ENCODE assay signal across 19 cellular contexts in the genomic region with DNA sequence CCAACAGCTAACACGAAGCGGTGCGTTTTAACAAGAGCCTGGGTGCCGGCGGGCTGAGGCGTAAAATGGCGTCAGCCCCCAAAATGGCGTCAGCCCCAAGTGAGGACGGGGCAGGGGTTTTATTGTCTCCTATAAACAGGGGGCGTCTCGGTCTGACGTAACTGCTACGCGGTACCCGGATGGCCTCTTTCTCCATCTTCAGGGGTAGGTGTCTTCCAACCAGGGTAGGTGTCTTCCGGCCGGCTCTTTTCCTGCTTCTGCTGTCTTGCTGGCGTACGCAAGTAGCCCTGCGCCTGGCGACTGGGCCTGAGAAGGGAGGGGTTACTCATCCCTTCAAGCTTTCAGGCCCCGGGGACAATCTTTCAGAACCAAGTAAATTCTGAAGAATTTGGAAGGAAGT. TPM values are rescaled to one million over a fixed set of nuclear protein-coding genes. Genes with fewer than 3 reads are reported as not detected.
"Had no signal": no experiment of that assay in that cellular context is flagged by ENCODE, and none has a peak within 500 bp of the region (broad histone marks: within the 10 kb centered on the region; RNA-seq: fewer than 3 reads in every experiment).

No MANE protein-coding gene starts in this region.

- DNase-seq: activated CD4-positive, alpha-beta T cell treated with anti-CD3 and anti-CD28 coated beads for 1 hour; activated CD4-positive, alpha-beta T cell treated with anti-CD3 and anti-CD28 coated beads, Interleukin-2, amount 50 U/mL, for 4 hours; activated naive CD4-positive, alpha-beta T cell treated with anti-CD3 and anti-CD28 coated beads for 36 hours; activated T-cell treated with anti-CD3 and anti-CD28 coated beads, Interleukin-2, amount 50 U/mL, for 1 hour; anterior cingulate cortex; effector CD4-positive, alpha-beta T cell; gastrocnemius medialis; kidney glomerular epithelial cell; left ventricle myocardium inferior; naive B cell; nucleus accumbens; stimulated activated CD4-positive, alpha-beta T cell treated with anti-CD3 and anti-CD28 coated beads, Interleukin-12 subunit alpha, Interleukin-12 subunit beta, amount 100 ng/mL, for 4 hours; stimulated activated CD4-positive, alpha-beta T cell treated with anti-CD3 and anti-CD28 coated beads, Interleukin-1b, Interleukin-23, amount 100 ng/mL, for 48 hours; stimulated activated naive CD4-positive, alpha-beta T cell treated with Interleukin-2 at 50 U/mL for 16 hours; uterus had no signal

- H3K27ac ChIP-seq: gastrocnemius medialis, left ventricle myocardium inferior, tibial nerve, uterus had no signal

- H3K9me3 ChIP-seq: gastrocnemius medialis, left ventricle myocardium inferior, tibial nerve, uterus had no signal

- H3K4me3 ChIP-seq: gastrocnemius medialis, left ventricle myocardium inferior, tibial nerve, uterus had no signal

- H3K4me1 ChIP-seq: tibial nerve, uterus had no signal

- H3K27me3 ChIP-seq: uterus had no signal

- H3K36me3 ChIP-seq: gastrocnemius medialis, left ventricle myocardium inferior, tibial nerve, uterus had no signal

- ATAC-seq: activated T-helper 17 cell treated with anti-CD3 and anti-CD28 coated beads, Interleukin-2, amount 50 U/mL, for 72 hours; esophagus mucosa; gastrocnemius medialis had no signal

RNA-seq across cellular contexts. Expression of a gene that starts 45.3 kb away (rescaled TPM):
- total RNA-seq: subcutaneous adipose tissue had no signal
